In genomic region chr5:124744170-124744911, GRCh38 we compare ENCODE assay signal across 7 cellular contexts. TPM values are rescaled to one million over a fixed set of nuclear protein-coding genes. Genes with fewer than 3 reads are reported as not detected.
DNase-seq lines count a peak whose midpoint lies in the region; ATAC-seq, FAIRE-seq and TF ChIP-seq lines count a peak whose summit lies in the region.

No MANE protein-coding gene starts in this region.

- H3K9me3 ChIP-seq in Karpas-422 (ENCODE audit: low read length) (no peaks in the 10 kb centered on the region), HepG2 (ENCODE audit: low read length) (no peaks in the 10 kb centered on the region), thyroid gland (no peaks in the 10 kb centered on the region)

- no peak for TF ChIP-seq CTCF in HepG2 (CRISPR knock-in tag; IDR thresholded peaks at IDR 0.05)
- TF ChIP-seq CTCF in thyroid gland (IDR thresholded peaks at IDR 0.05), result no peak

- no peak for TF ChIP-seq RAD21 in HepG2 (CRISPR knock-in tag; IDR thresholded peaks at IDR 0.05)

- CTCF ChIA-PET in HepG2 (lab: Yijun Ruan, JAX; ENCODE audit: low intra/inter-chr PET ratio, low total read pairs), result no interaction called here

- H3K27me3 ChIP-seq in Karpas-422 (ENCODE audit: low read length), result no peaks in the 10 kb centered on the region
- H3K27me3 ChIP-seq in HepG2 (ENCODE audit: control insufficient read depth in 1 of 2, insufficient read depth in 2 of 2, low read length in 2 of 2), result peaks cover 0 to 27% of the 10 kb centered on the region in 2 experiments; a peak in 2 of 5 replicates
- no peaks in the 10 kb centered on the region for H3K27me3 ChIP-seq in thyroid gland

- 81% methylated on average over 26 of the region's 26 CpGs for WGBS in HepG2 (ENCODE audit: low lambda C conversion rate)
- 12 to 50% methylated on average over 26 of the region's 26 CpGs for WGBS in thyroid gland, 2 donors

- intact Hi-C loops in HepG2 (cut with micrococcal nuclease; ENCODE audit: unreplicated experiment), result no loop called here
- intact Hi-C loops in thyroid gland (cut with DNase I), result loop anchor here (5.0 kb wide), 1 partner anchor 87 kb away; no protein-coding TSS in a partner anchor

- no peak for DNase-seq in Karpas-422
- peak in 48 of 61 donors; percentile 15 to 72 (median 49) for DNase-seq in caudate nucleus (lab: John Stamatoyannopoulos, UW)
- no peak for DNase-seq in HepG2 (ENCODE audit: low spot score)
- peak; percentile 63 to 80 for DNase-seq in thyroid gland
- no peak for DNase-seq in T-helper 9 cell

- in situ Hi-C loops in HepG2 (cut with HindIII; ENCODE audit: extremely low pct_ligation_motif_present, low pct_unique_long_range_greater_than_20kb), result no loop called here

- H3K79me2 ChIP-seq in Karpas-422 (ENCODE audit: low read length) (no peaks in the 10 kb centered on the region), HepG2 (ENCODE audit: insufficient read depth, low read length) (no peaks in the 10 kb centered on the region)

- ATAC-seq in HepG2, result no peak
- no peak for ATAC-seq in GM21423 (IDR thresholded peaks at IDR 0.05; ENCODE audit: unreplicated experiment)
- no peak for ATAC-seq in GM18511 (IDR thresholded peaks at IDR 0.05; ENCODE audit: unreplicated experiment)

- H3K4me1 ChIP-seq in Karpas-422 (ENCODE audit: low read length) (peaks cover 92% of the 10 kb centered on the region), HepG2 (ENCODE audit: insufficient read depth, low read length) (peaks cover 46% of the 10 kb centered on the region), thyroid gland (peaks cover 32 to 36% of the 10 kb centered on the region in 2 donors)

- BruUV-seq in HepG2 (replicated peaks; lab: Mats Ljungman, UMichigan), result no TSS peak

- peak overlapping the region; percentile 67 for H3K4me3 ChIP-seq in Karpas-422 (ENCODE audit: low read length)
- H3K4me3 ChIP-seq in HepG2 (replicated peaks in 1 of 3; ENCODE audit: insufficient read depth in 1 of 3, low read depth in 2 of 3, low read length in 3 of 3), result no peak overlapping the region
- H3K4me3 ChIP-seq in thyroid gland (replicated peaks in 1 of 3), result peak overlapping the region; percentile 25 to 46 (median 46)

- TF ChIP-seq EP300 in HepG2 (IDR thresholded peaks at IDR 0.05; ENCODE audit: low read depth in 2 of 2, low read length in 2 of 2), result no peak
- TF ChIP-seq EP300 in HepG2 (CRISPR knock-in tag; IDR thresholded peaks at IDR 0.05; ENCODE audit: borderline replicate concordance), result no peak

- H3K9ac ChIP-seq in Karpas-422 (ENCODE audit: low read length) (peak overlapping the region; percentile 65), HepG2 (ENCODE audit: insufficient read depth, low read depth, low read length) (no peak overlapping the region)

- H3K36me3 ChIP-seq in Karpas-422 (ENCODE audit: insufficient read depth, low read length) (no peaks in the 10 kb centered on the region; the same call in 1 of the 2 replicates), HepG2 (replicated peaks in 1 of 2; ENCODE audit: control insufficient read depth in 1 of 2, insufficient read depth in 2 of 2, low read length in 2 of 2) (no peaks in the 10 kb centered on the region), thyroid gland (no peaks in the 10 kb centered on the region)

- H3K9me2 ChIP-seq in Karpas-422 (replicated peaks; ENCODE audit: insufficient read depth, low read length), result no peaks in the 10 kb centered on the region

- H3K27ac ChIP-seq in Karpas-422 (ENCODE audit: low read length) (no peak overlapping the region), caudate nucleus (ENCODE audit: low read depth, low read length) (peak overlapping the region; percentile 83), HepG2 (ENCODE audit: extremely low read length, insufficient read depth, low read length) (no peak overlapping the region), thyroid gland (peak overlapping the region; percentile 76 to 92 (median 91))

- no peaks in the 10 kb centered on the region for H4K20me1 ChIP-seq in Karpas-422 (ENCODE audit: insufficient read depth, low read depth, low read length)
- no peaks in the 10 kb centered on the region for H4K20me1 ChIP-seq in HepG2 (ENCODE audit: insufficient read depth, low read length)

- FAIRE-seq in HepG2 (lab: Jason Lieb, UNC), result no peak

- H2AFZ ChIP-seq in Karpas-422 (ENCODE audit: low read length) (peak overlapping the region; percentile 32; the same call in 1 of the 2 replicates), HepG2 (ENCODE audit: low read length) (no peak overlapping the region)

- TF ChIP-seq POLR2A in HepG2 (IDR thresholded peaks at IDR 0.05; ENCODE audit: insufficient read depth in 1 of 2, low read depth in 2 of 2, low read length in 2 of 2), result no peak
- no peak for TF ChIP-seq POLR2A in thyroid gland (IDR thresholded peaks at IDR 0.05)

- H3K4me2 ChIP-seq in Karpas-422 (ENCODE audit: low read depth, low read length, poor library complexity, severe bottlenecking), result peak overlapping the region; percentile 99
- no peak overlapping the region; the same call in 1 of the 2 replicates for H3K4me2 ChIP-seq in HepG2 (ENCODE audit: low read depth, low read length)

- POLR2A ChIA-PET in HepG2 (lab: Yijun Ruan, JAX), result no interaction called here

TF ChIP-seq in HepG2, 621 proteins besides CTCF, POLR2A, EP300 and RAD21:
- peak; percentile 37; the same call in 1 of the 2 replicates for TF ChIP-seq ZBTB33 (CRISPR knock-in tag; IDR thresholded peaks at IDR 0.05)
- TF ChIP-seq ZNF335 (CRISPR knock-in tag; IDR thresholded peaks at IDR 0.05), result no peak
- no peak for TF ChIP-seq FOSL1 (CRISPR knock-in tag; IDR thresholded peaks at IDR 0.05; ENCODE audit: borderline replicate concordance)

RNA-seq across cellular contexts. Expression of gene ZNF608, which starts 2.1 kb away (rescaled TPM):
- 12.1 and 12.8 TPM in 2 replicates for total RNA-seq in Karpas-422 (2014; rRNA removed; shearing (Covaris generic); ENCODE audit: low replicate concordance)
- 0.83 and 0.91 TPM in 2 replicates for total RNA-seq in HepG2 (2016; rRNA removed; fragmentation: Illumina TruSeq; extraction: Trizol)
- 1.4 and 2.0 TPM in 2 replicates for total RNA-seq in HepG2 (2016; cell fraction: cytosol; rRNA removed; fragmentation: Illumina TruSeq; extraction: Trizol; ENCODE audit: low read depth)
- 1.1 and 1.2 TPM in 2 replicates for total RNA-seq in HepG2 (2016; cell fraction: insoluble cytoplasmic fraction; rRNA removed; fragmentation: Illumina TruSeq; extraction: Trizol)
- total RNA-seq in HepG2 (2016; cell fraction: membrane; rRNA removed; fragmentation: Illumina TruSeq; extraction: Trizol), result 0.62 and 0.77 TPM in 2 replicates
- 1.5 and 2.1 TPM in 2 replicates for total RNA-seq in HepG2 (2016; cell fraction: nucleus; rRNA removed; fragmentation: Illumina TruSeq; extraction: Trizol)
- polyA plus RNA-seq in HepG2 (2011; rRNA removed), result 0.66 and 0.68 TPM in 2 replicates
- polyA plus RNA-seq in HepG2 (2011; cell fraction: cytosol; rRNA removed), result 0.28 and 0.31 TPM in 2 replicates
- 0.59 and 0.93 TPM in 2 replicates for polyA plus RNA-seq in HepG2 (2011; cell fraction: nucleus; rRNA removed)
- polyA plus RNA-seq in HepG2 (2012), result 1.4 and 1.5 TPM in 2 replicates
- polyA plus RNA-seq in HepG2 (2016; cell fraction: cytosol; fragmentation: Illumina TruSeq; extraction: Trizol; ENCODE audit: low read depth), result 0.07 TPM in 2 replicates
- polyA plus RNA-seq in HepG2 (2016; cell fraction: insoluble cytoplasmic fraction; fragmentation: Illumina TruSeq; extraction: Trizol; ENCODE audit: low read depth), result 0.53 and 0.63 TPM in 2 replicates
- polyA plus RNA-seq in HepG2 (2016; cell fraction: membrane; fragmentation: Illumina TruSeq; extraction: Trizol; ENCODE audit: low read depth), result 0.08 and 0.11 TPM in 2 replicates
- 1.4 TPM in 2 replicates for polyA plus RNA-seq in HepG2 (2016; cell fraction: nucleus; fragmentation: Illumina TruSeq; extraction: Trizol; ENCODE audit: insufficient read depth, low read depth)
- polyA minus RNA-seq in HepG2 (2011; rRNA and poly(A)+ RNA removed; ENCODE audit: low replicate concordance), result 2.3 TPM in 1 of 2 replicates, not detected in the other
- polyA minus RNA-seq in HepG2 (2011; cell fraction: cytosol; rRNA and poly(A)+ RNA removed), result 0.79 and 1.3 TPM in 2 replicates
- polyA minus RNA-seq in HepG2 (2011; cell fraction: nucleus; rRNA and poly(A)+ RNA removed), result 2.1 and 2.3 TPM in 2 replicates
- total RNA-seq in thyroid gland, result 10 to 100 TPM; 32.0 to 60.2 (median 36.8) TPM

Comparison
In these comparisons a context has a peak if more than half of its experiments do, and no peak if none do; other contexts are left out.
1. DNase-seq: peak in caudate nucleus (48 of 61) and thyroid gland (2 of 2); none in Karpas-422 (single experiment), HepG2 (single experiment) and T-helper 9 cell (single experiment).
2. H3K27ac ChIP-seq: peak in caudate nucleus (single experiment) and thyroid gland (3 of 3); none in Karpas-422 (single experiment) and HepG2 (single experiment).
3. H3K4me3 ChIP-seq: peak in Karpas-422 (single experiment) and thyroid gland (3 of 3); none in HepG2 (0 of 3).